In the genomic region with DNA sequence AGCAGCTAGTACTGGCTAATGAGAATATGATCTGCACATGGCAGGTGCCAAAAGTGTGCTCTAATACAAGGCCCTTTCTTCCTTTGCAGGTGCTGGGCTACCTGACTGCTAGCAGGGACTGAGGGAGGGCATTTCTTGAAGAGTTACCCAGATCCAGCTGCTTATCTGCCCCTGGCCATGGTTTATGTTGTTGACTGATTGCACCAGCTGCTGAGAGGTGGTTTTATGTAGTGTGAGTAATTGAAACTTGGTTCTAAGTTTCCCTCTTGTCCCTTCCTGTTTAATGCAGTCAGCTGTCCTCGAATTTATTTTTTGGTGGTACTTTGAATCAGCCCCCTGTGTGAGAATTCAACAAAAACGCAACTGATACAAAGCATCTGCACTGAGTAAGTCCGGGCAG, we compare ENCODE assay signal across 15 cellular contexts.
DNase-seq lines count a peak whose midpoint lies in the region; ATAC-seq and TF ChIP-seq lines count a peak whose summit lies in the region.
"Had no signal": no experiment of that assay in that cellular context is flagged by ENCODE, and none has a peak within 500 bp of the region (broad histone marks: within the 10 kb centered on the region; RNA-seq: fewer than 3 reads in every experiment).

No MANE protein-coding gene starts in this region.

- H3K9me3 ChIP-seq in heart right ventricle (no peaks in the 10 kb centered on the region), RWPE2 (ENCODE audit: severe bottlenecking) (no peaks in the 10 kb centered on the region), iPS-15b (ENCODE audit: control insufficient read depth, insufficient read depth, low read length) (no peaks in the 10 kb centered on the region), aorta (ENCODE audit: control insufficient read depth, low read length) (no peaks in the 10 kb centered on the region)

- peak overlapping the region; percentile 28 for H3K9ac ChIP-seq in iPS-15b (ENCODE audit: low read depth, low read length)

- DNase-seq in heart right ventricle (no peak), Right ventricle myocardium inferior (ENCODE audit: missing footprints) (no peak), RWPE2 (ENCODE audit: low spot score) (no peak), aorta (no peak), activated gamma-delta T cell (lab: John Stamatoyannopoulos, UW) (no peak)
- DNase-seq in stimulated activated naive CD4-positive, alpha-beta T cell treated with Interleukin-2 at 50 U/mL for 16 hours (lab: John Stamatoyannopoulos, UW), result no peak
- DNase-seq: activated CD4-positive, alpha-beta T cell treated with anti-CD3 and anti-CD28 coated beads, Interleukin-2, amount 10 ng/mL, durations not matched to agents 24 days and 14 days; AML-193; hippocampal formation; posterior cingulate gyrus; stimulated activated CD4-positive, alpha-beta T cell treated with anti-CD3 and anti-CD28 coated beads, Interleukin-1b, Interleukin-23, amount 100 ng/mL, for 48 hours; T-cell had no signal

- no peaks in the 10 kb centered on the region for H3K36me3 ChIP-seq in heart right ventricle
- no peaks in the 10 kb centered on the region for H3K36me3 ChIP-seq in RWPE2 (ENCODE audit: low read depth)
- no peaks in the 10 kb centered on the region for H3K36me3 ChIP-seq in iPS-15b (ENCODE audit: control insufficient read depth, insufficient read depth, low read length)
- H3K36me3 ChIP-seq in aorta (ENCODE audit: control insufficient read depth in 1 of 2, insufficient read depth in 2 of 2, low read length in 1 of 2), result no peaks in the 10 kb centered on the region

- intact Hi-C loops in heart right ventricle (cut with DNase I), result loop anchor here in 2 of 10 donors (5.0 to 10.0 kb wide), 2 partner anchors 51 to 61 kb away; partner anchors contain the start of gene TLN2 (in 1 of the 2)
- intact Hi-C loops in Right ventricle myocardium inferior (cut with DNase I), result loop anchor here (10.0 kb wide), 1 partner anchor 191 kb away; no protein-coding TSS in a partner anchor
- intact Hi-C loops in aorta (cut with DNase I), result loop anchor here (5.0 kb wide), 2 partner anchors 36 to 41 kb away; no protein-coding TSS in a partner anchor

- peak overlapping the region in 8 of 10 donors; percentile 44 to 86 (median 72) for H3K27ac ChIP-seq in heart right ventricle
- no peak overlapping the region for H3K27ac ChIP-seq in RWPE2 (ENCODE audit: poor library complexity, severe bottlenecking)
- H3K27ac ChIP-seq in aorta (ENCODE audit: low read depth in 1 of 2, low read length in 2 of 2), result peak overlapping the region; percentile 72 to 90

- no peak overlapping the region for H3K4me3 ChIP-seq in heart right ventricle
- no peak overlapping the region for H3K4me3 ChIP-seq in RWPE2 (ENCODE audit: severe bottlenecking)
- no peak overlapping the region for H3K4me3 ChIP-seq in iPS-15b (ENCODE audit: low read depth, low read length)
- H3K4me3 ChIP-seq in aorta (ENCODE audit: low read length in 2 of 2), result no peak overlapping the region

- TF ChIP-seq CTCF in heart right ventricle (IDR thresholded peaks at IDR 0.05) (no peak), RWPE2 (IDR thresholded peaks at IDR 0.05; ENCODE audit: poor library complexity, severe bottlenecking) (no peak)

- no peaks in the 10 kb centered on the region for H3K27me3 ChIP-seq in heart right ventricle
- no peaks in the 10 kb centered on the region for H3K27me3 ChIP-seq in RWPE2 (ENCODE audit: insufficient read depth, poor library complexity, severe bottlenecking)
- H3K27me3 ChIP-seq in iPS-15b (ENCODE audit: control insufficient read depth, insufficient read depth, low read length), result no peaks in the 10 kb centered on the region
- H3K27me3 ChIP-seq in aorta (ENCODE audit: control insufficient read depth in 1 of 2, insufficient read depth in 2 of 2, low read length in 1 of 2), result no peaks in the 10 kb centered on the region

- WGBS in heart right ventricle, 2 donors, result 50 to 55% methylated on average over 3 of the region's 3 CpGs
- WGBS in aorta, 2 donors, result 20 to 22% methylated on average over 3 of the region's 3 CpGs

- peaks cover 6 to 77% (median 63%) of the 10 kb centered on the region in 9 donors for H3K4me1 ChIP-seq in heart right ventricle
- H3K4me1 ChIP-seq in RWPE2 (ENCODE audit: insufficient read depth, poor library complexity, severe bottlenecking), result peaks cover 12% of the 10 kb centered on the region
- H3K4me1 ChIP-seq in iPS-15b (ENCODE audit: control insufficient read depth, insufficient read depth, low read length), result peaks cover 9% of the 10 kb centered on the region
- peaks cover 9 to 26% of the 10 kb centered on the region in 2 donors for H3K4me1 ChIP-seq in aorta (ENCODE audit: control insufficient read depth in 1 of 2, insufficient read depth in 2 of 2, low read length in 2 of 2)

- ATAC-seq in heart right ventricle, result no peak
- ATAC-seq in Right ventricle myocardium inferior, result no peak
- ATAC-seq in RWPE2 (ENCODE audit: low read depth), result peak; percentile 20; the same call in 1 of the 3 replicates
- ATAC-seq in aorta (ENCODE audit: low FRiP score), result no peak
- ATAC-seq in HG03095 (IDR thresholded peaks at IDR 0.05; ENCODE audit: unreplicated experiment), result no peak
- ATAC-seq: HepG2, T-cell had no signal
